ENCODE assay signal across 8 cellular contexts in the genomic region with DNA sequence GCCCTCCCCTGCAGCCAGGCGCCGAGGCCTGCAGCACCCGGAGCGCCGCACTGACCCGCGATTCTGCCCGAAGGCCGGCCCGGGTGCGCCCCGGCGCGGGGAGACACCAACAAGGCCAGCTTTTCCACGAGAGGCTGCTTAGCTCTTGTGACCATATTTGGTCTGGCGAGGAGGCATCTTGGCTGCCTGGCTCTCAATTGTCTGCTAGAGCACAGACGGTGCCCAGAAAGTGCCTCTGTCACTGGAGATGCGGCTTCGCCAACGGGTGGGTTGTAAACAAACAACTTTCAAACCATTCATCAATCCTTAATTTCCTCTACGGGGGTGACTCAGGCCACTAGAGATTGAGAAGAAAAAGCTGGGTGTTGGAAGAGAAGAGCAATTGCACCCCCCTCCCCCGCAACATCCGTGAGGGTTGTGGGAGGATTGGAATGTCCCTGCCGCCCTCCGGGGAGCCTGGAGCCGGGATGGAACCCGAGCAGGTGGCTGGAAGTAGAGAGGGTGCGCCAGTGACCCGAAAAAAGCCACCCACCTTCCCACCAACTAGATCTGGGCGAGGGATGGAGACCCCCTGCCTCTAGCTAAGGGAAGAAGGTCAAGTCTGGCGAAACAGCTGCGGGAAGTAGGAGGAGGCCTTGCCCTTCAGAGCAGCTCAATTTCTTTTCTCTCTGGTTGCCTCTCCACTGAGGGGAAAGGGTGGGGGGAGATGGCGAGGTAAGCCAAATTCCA. TPM values are rescaled to one million over a fixed set of nuclear protein-coding genes. Genes with fewer than 3 reads are reported as not detected.
DNase-seq lines count a peak whose midpoint lies in the region; ATAC-seq and TF ChIP-seq lines count a peak whose summit lies in the region.

No MANE protein-coding gene starts in this region.

- no peaks in the 10 kb centered on the region for H3K36me3 Mint-ChIP-seq in activated CD4-positive, alpha-beta memory T cell treated with anti-CD3 and anti-CD28 coated beads for 36 hours

- H3K27ac Mint-ChIP-seq in activated CD4-positive, alpha-beta memory T cell treated with anti-CD3 and anti-CD28 coated beads for 36 hours, result no peak overlapping the region

- H3K4me1 Mint-ChIP-seq in activated CD4-positive, alpha-beta memory T cell treated with anti-CD3 and anti-CD28 coated beads for 36 hours (ENCODE audit: low read depth), result peaks cover 9% of the 10 kb centered on the region

- H3K9me3 Mint-ChIP-seq in activated CD4-positive, alpha-beta memory T cell treated with anti-CD3 and anti-CD28 coated beads for 36 hours, result no peaks in the 10 kb centered on the region

- peak; percentile 78 for ATAC-seq in HG02588 (IDR thresholded peaks at IDR 0.05; ENCODE audit: unreplicated experiment)

- H3K4me3 Mint-ChIP-seq in activated CD4-positive, alpha-beta memory T cell treated with anti-CD3 and anti-CD28 coated beads for 36 hours, result peak overlapping the region; percentile 82

- CTCF ChIA-PET in activated CD4-positive, alpha-beta memory T cell treated with anti-CD3 and anti-CD28 coated beads for 36 hours (lab: Charles Lee), result interaction anchor here (0.6 to 1.9 kb wide), 3 partner anchors 89 to 94 kb away, joined by 3 to 10 read pairs (median 4); a partner anchor contains a TSS

- intact Hi-C loops in activated CD4-positive, alpha-beta memory T cell treated with anti-CD3 and anti-CD28 coated beads for 36 hours (cut with micrococcal nuclease), result loop anchor here (1.0 to 2.0 kb wide), 2 partner anchors 45 to 58 kb away; no protein-coding TSS in a partner anchor

- peak overlapping the region; percentile 81 for H3K4me3 ChIP-seq in epithelial cell of proximal tubule (ENCODE audit: low read depth, low read length)

- peak; percentile 36 for TF ChIP-seq CTCF in epithelial cell of proximal tubule (conservative IDR thresholded peaks at IDR 0.05; ENCODE audit: low read depth, low read length)

- H3K27me3 Mint-ChIP-seq in activated CD4-positive, alpha-beta memory T cell treated with anti-CD3 and anti-CD28 coated beads for 36 hours, result peaks cover 51% of the 10 kb centered on the region

- peak; percentile 14 for DNase-seq in stimulated activated naive CD4-positive, alpha-beta T cell treated with Interleukin-2 at 50 U/mL for 16 hours (lab: John Stamatoyannopoulos, UW)
- no peak for DNase-seq in stimulated activated naive CD4-positive, alpha-beta T cell (lab: John Stamatoyannopoulos, UW)
- DNase-seq in NCI-H146 (lab: John Stamatoyannopoulos, UW) (peak; percentile 80), epithelial cell of proximal tubule (ENCODE audit: low read depth) (no peak), midbrain (lab: John Stamatoyannopoulos, UW) (peak; percentile 82)
- DNase-seq in activated CD4-positive, alpha-beta memory T cell treated with anti-CD3 and anti-CD28 coated beads for 36 hours, result peak; percentile 55

- peak overlapping the region; percentile 91 for H3K27ac ChIP-seq in temporal lobe (ENCODE audit: low read depth, low read length)

- POLR2A ChIA-PET in activated CD4-positive, alpha-beta memory T cell treated with anti-CD3 and anti-CD28 coated beads for 36 hours (lab: Charles Lee), result no interaction called here

RNA-seq across cellular contexts. Expression of a gene that starts 0.8 kb away (rescaled TPM):
- total RNA-seq in activated CD4-positive, alpha-beta memory T cell treated with anti-CD3 and anti-CD28 coated beads for 36 hours, result 1 to 10 TPM; 1.0 to 1.2 TPM
- total RNA-seq in epithelial cell of proximal tubule (52.0 and 123 TPM in 2 replicates), temporal lobe (11.3 TPM)

Comparison
In these comparisons a context has a peak if more than half of its experiments do, and no peak if none do; other contexts are left out.
1. DNase-seq: peak in stimulated activated naive CD4-positive, alpha-beta T cell treated with Interleukin-2 at 50 U/mL for 16 hours (single experiment), NCI-H146 (single experiment), activated CD4-positive, alpha-beta memory T cell treated with anti-CD3 and anti-CD28 coated beads for 36 hours (single experiment) and midbrain (single experiment); none in stimulated activated naive CD4-positive, alpha-beta T cell (0 of 6) and epithelial cell of proximal tubule (single experiment).